ENCODE assay signal across 17 cellular contexts in genomic region chr1:187837787-187838186, GRCh38.
DNase-seq lines count a peak whose midpoint lies in the region; ATAC-seq and TF ChIP-seq lines count a peak whose summit lies in the region.
"Had no signal": no experiment of that assay in that cellular context is flagged by ENCODE, and none has a peak within 500 bp of the region (broad histone marks: within the 10 kb centered on the region; RNA-seq: fewer than 3 reads in every experiment).

No MANE protein-coding gene starts in this region.

- H3K27ac ChIP-seq in 22Rv1: peak overlapping the region; percentile 47

- peak; percentile 77 for DNase-seq in NCI-H1092 treated with DMSO at 0.1 percent for 48 hours (lab: John Stamatoyannopoulos, UW)
- DNase-seq in NCI-H748 (lab: John Stamatoyannopoulos, UW; ENCODE audit: unreplicated experiment): peak; percentile 66
- DNase-seq in left lobe of liver (ENCODE audit: low spot score): no peak
- no peak for DNase-seq in NCI-H2171 treated with DMSO at 0.1 percent for 48 hours (lab: John Stamatoyannopoulos, UW)
- DNase-seq in ACHN: no peak
- DNase-seq: C1 segment of cervical spinal cord; CD8-positive, alpha-beta memory T cell; GOT3; NCI-H1436 treated with DMSO at 0.1 percent for 48 hours; NCI-H446 treated with DMSO at 0.1 percent for 48 hours; NCI-H82; PC-3; RPMI8226 had no signal

- ATAC-seq in left lobe of liver (peak; percentile 87), HG03520 (IDR thresholded peaks at IDR 0.05; ENCODE audit: unreplicated experiment) (no peak)
- ATAC-seq: HCT116, K562, PC-3 had no signal

- TF ChIP-seq CTCF in 22Rv1 (IDR thresholded peaks at IDR 0.05): no peak

- in situ Hi-C loops in ACHN (cut with HindIII; ENCODE audit: low pct_ligation_motif_present, low pct_unique_long_range_greater_than_20kb, low sequenced_read_pairs): no loop called here

Comparison
In these comparisons a context has a peak if more than half of its experiments do, and no peak if none do; other contexts are left out.
1. DNase-seq: peak in NCI-H1092 treated with DMSO at 0.1 percent for 48 hours (single experiment) and NCI-H748 (single experiment); none in left lobe of liver (single experiment), NCI-H2171 treated with DMSO at 0.1 percent for 48 hours (single experiment) and ACHN (single experiment).